ENCODE assay signal across 9 cellular contexts in the genomic region with DNA sequence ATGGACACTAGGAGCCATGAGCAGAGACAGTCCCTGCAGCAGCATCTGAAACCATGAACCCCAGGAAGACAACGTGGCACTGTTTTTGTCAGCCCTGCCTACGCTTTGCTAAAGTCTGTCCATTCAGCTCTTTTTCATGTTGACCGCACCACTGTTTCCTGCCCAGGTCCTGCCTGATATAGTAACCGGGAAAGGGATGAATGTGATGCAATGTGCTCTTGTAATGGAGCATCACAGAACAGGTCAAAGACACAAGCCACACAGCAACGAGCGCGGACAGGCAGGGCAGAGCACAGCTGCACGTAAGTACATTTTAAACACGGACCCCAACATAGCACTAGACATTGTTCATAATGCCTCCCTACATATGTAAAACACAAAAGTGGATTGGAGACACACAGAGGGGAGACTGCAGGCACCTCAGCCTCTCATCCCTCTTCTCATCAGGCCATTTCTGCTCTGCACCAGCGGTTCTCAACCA. TPM values are rescaled to one million over a fixed set of nuclear protein-coding genes. Genes with fewer than 3 reads are reported as not detected.
DNase-seq lines count a peak whose midpoint lies in the region; ATAC-seq, FAIRE-seq and TF ChIP-seq lines count a peak whose summit lies in the region.
"Had no signal": no experiment of that assay in that cellular context is flagged by ENCODE, and none has a peak within 500 bp of the region (broad histone marks: within the 10 kb centered on the region; RNA-seq: fewer than 3 reads in every experiment).

No MANE protein-coding gene starts in this region.

- no peaks in the 10 kb centered on the region for H3K9me3 Mint-ChIP-seq in type B pancreatic cell

- ATAC-seq in GM21825 (IDR thresholded peaks at IDR 0.05; ENCODE audit: unreplicated experiment): peak; percentile 2
- ATAC-seq in mucosa of descending colon: peak; percentile 1
- no peak for ATAC-seq in GM21423 (IDR thresholded peaks at IDR 0.05; ENCODE audit: unreplicated experiment)

- H3K27ac Mint-ChIP-seq in type B pancreatic cell: no peak overlapping the region

- H3K4me3 Mint-ChIP-seq in type B pancreatic cell: no peak overlapping the region

- H3K27me3 Mint-ChIP-seq in type B pancreatic cell: peaks cover 8% of the 10 kb centered on the region

- H3K4me3 ChIP-seq in mucosa of descending colon: no peak overlapping the region

- no peak for TF ChIP-seq CTCF in mucosa of descending colon (IDR thresholded peaks at IDR 0.05)
- no peak for TF ChIP-seq CTCF in type B pancreatic cell (conservative IDR thresholded peaks at IDR 0.05)

- DNase-seq in GM12892 (ENCODE audit: insufficient read length) (no peak), RPMI7951 (ENCODE audit: low read depth) (peak; percentile 35), mucosa of descending colon (no peak), DMS53 (lab: John Stamatoyannopoulos, UW) (no peak), RKO (ENCODE audit: low spot score) (no peak), type B pancreatic cell (ENCODE audit: extremely low spot score, unreplicated experiment) (no peak)

- H3K36me3 Mint-ChIP-seq in type B pancreatic cell: no peaks in the 10 kb centered on the region

- TF ChIP-seq POLR2A in GM12892 (IDR thresholded peaks at IDR 0.05; ENCODE audit: low read depth, low read length): peak; percentile 50; the same call in 1 of the 2 replicates

- no peaks in the 10 kb centered on the region for H3K9me3 ChIP-seq in mucosa of descending colon

- FAIRE-seq in GM12892 (lab: Jason Lieb, UNC): no peak

- H3K4me1 Mint-ChIP-seq in type B pancreatic cell (ENCODE audit: unreplicated experiment): no peaks in the 10 kb centered on the region

- intact Hi-C loops in mucosa of descending colon (cut with DNase I, micrococcal nuclease): loop anchor here in 1 of 2 donors (10.0 kb wide), 1 partner anchor 454 kb away; no protein-coding TSS in a partner anchor

- H3K4me1 ChIP-seq in mucosa of descending colon (ENCODE audit: low read depth): peaks cover 11% of the 10 kb centered on the region

- H3K36me3 ChIP-seq in mucosa of descending colon (ENCODE audit: low read depth): no peaks in the 10 kb centered on the region

RNA-seq across cellular contexts. Expression of gene TNFRSF13B, which starts 16.9 kb away (rescaled TPM):
- 141 TPM for polyA plus RNA-seq in GM12892 (2012; ENCODE audit: missing spikeins)
- total RNA-seq in RPMI7951 (2014; rRNA removed; shearing (Covaris generic)): not detected in 2 replicates
- total RNA-seq in mucosa of descending colon (1 to 10 TPM in 1 of 3 donors, under 1 TPM in 2; 0.38 to 1.4 (median 0.98) TPM), type B pancreatic cell (ENCODE audit: low replicate concordance) (not detected in 2 replicates)
- polyA plus RNA-seq: keratinocyte had no signal

RNA-seq across cellular contexts. Expression of gene MPRIP, which starts 53.5 kb away (rescaled TPM):
- polyA plus RNA-seq in GM12892 (2012; ENCODE audit: missing spikeins): 53.9 TPM
- 77.1 and 86.3 TPM in 2 replicates for total RNA-seq in RPMI7951 (2014; rRNA removed; shearing (Covaris generic))
- total RNA-seq in mucosa of descending colon: 100 to 1,000 TPM; 150 to 249 (median 231) TPM
- 275 and 367 TPM in 2 replicates for total RNA-seq in type B pancreatic cell (ENCODE audit: low replicate concordance)
